In the genomic region with DNA sequence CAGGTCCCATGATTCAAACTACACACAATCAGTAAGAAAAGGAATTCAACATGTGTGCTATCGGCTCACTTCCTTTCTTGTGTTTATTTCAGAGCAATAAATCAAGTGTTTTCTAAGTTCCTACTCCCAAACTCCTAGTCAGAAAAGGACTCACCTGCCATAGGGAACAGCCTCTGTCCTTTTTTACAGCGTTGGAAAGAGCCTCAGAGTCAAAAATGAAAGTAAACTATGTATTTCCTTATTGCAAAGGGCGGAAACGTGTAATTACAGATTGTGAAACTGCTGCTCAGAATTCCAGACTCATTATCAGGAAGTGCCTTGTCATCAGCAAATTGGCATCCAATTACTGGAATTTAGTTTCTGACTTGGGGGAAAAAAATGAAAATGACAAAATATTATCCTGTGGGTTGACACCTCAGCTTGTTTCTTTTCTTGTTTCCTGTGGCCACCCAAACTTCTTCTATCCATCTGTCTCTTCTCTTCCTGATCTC, we compare ENCODE assay signal across 8 cellular contexts. TPM values are rescaled to one million over a fixed set of nuclear protein-coding genes. Genes with fewer than 3 reads are reported as not detected.
DNase-seq lines count a peak whose midpoint lies in the region; ATAC-seq and TF ChIP-seq lines count a peak whose summit lies in the region.

A gene (minus strand): TSS at position 210 of the 491 bp plus-strand sequence. CDS start 49 bp downstream, at position 161.

- H3K27me3 ChIP-seq in DOHH2 (ENCODE audit: control insufficient read depth, low read length), result no peaks in the 10 kb centered on the region
- H3K27me3 ChIP-seq in mesenchymal stem cell (ENCODE audit: control insufficient read depth in 1 of 2, insufficient read depth in 1 of 2, low read length in 2 of 2), result no peaks in the 10 kb centered on the region

- H3K9me3 ChIP-seq in DOHH2 (ENCODE audit: control insufficient read depth, insufficient read depth, low read length), result no peaks in the 10 kb centered on the region
- peaks cover 12% of the 10 kb centered on the region for H3K9me3 ChIP-seq in mesenchymal stem cell (ENCODE audit: control insufficient read depth, low read length)

- peak within 1 kb of the TSS; percentile 54 for H2AK5ac ChIP-seq in mesenchymal stem cell (ENCODE audit: low read length, severe bottlenecking)

- H3K4me2 ChIP-seq in DOHH2 (ENCODE audit: low read length) (peak within 1 kb of the TSS; percentile 61), mesenchymal stem cell (ENCODE audit: low read length, poor library complexity, severe bottlenecking) (peak within 1 kb of the TSS; percentile 3)

- peak within 1 kb of the TSS; percentile 96 for H3K9ac ChIP-seq in mesenchymal stem cell (ENCODE audit: low read length)

- no peak within 1 kb of the TSS for H2BK5ac ChIP-seq in mesenchymal stem cell (ENCODE audit: low read depth, low read length, poor library complexity, severe bottlenecking)

- H3K4me1 ChIP-seq in DOHH2 (ENCODE audit: control insufficient read depth, low read length), result no peaks in the 10 kb centered on the region
- H3K4me1 ChIP-seq in mesenchymal stem cell (ENCODE audit: control insufficient read depth, insufficient read depth, low read depth, low read length), result peaks cover 4% of the 10 kb centered on the region
- no peaks in the 10 kb centered on the region for H3K4me1 ChIP-seq in urinary bladder (ENCODE audit: insufficient read depth)

- peak within 1 kb of the TSS; percentile 94 to 99 for H3K18ac ChIP-seq in mesenchymal stem cell (ENCODE audit: low read depth in 1 of 2, low read length in 2 of 2)

- H3K9me2 ChIP-seq in DOHH2 (replicated peaks; ENCODE audit: control insufficient read depth, low read length), result no peaks in the 10 kb centered on the region

- H3K14ac ChIP-seq in mesenchymal stem cell (ENCODE audit: low read length in 2 of 2), result peak within 1 kb of the TSS; percentile 51 to 80

- H2BK12ac ChIP-seq in mesenchymal stem cell (ENCODE audit: low read length in 2 of 2), result peak within 1 kb of the TSS; percentile 97 to 100

- H2BK120ac ChIP-seq in mesenchymal stem cell (ENCODE audit: low read depth, low read length), result peak within 1 kb of the TSS; percentile 100

- peak within 1 kb of the TSS; percentile 91 for H2AFZ ChIP-seq in mesenchymal stem cell (ENCODE audit: low read depth, low read length)

- H3F3A ChIP-seq in DOHH2 (ENCODE audit: control insufficient read depth, insufficient read depth), result no peaks in the 10 kb centered on the region

- H3K79me1 ChIP-seq in mesenchymal stem cell (replicated peaks; ENCODE audit: low read length, poor library complexity, severe bottlenecking), result peaks cover 3% of the 10 kb centered on the region

- peak within 1 kb of the TSS; percentile 86 for H2BK15ac ChIP-seq in mesenchymal stem cell (ENCODE audit: low read depth, poor library complexity, severe bottlenecking)

- H3K4me3 ChIP-seq in DOHH2 (ENCODE audit: low read length) (peak within 1 kb of the TSS; percentile 60), mesenchymal stem cell (ENCODE audit: insufficient read depth in 1 of 2, low read depth in 1 of 2, low read length in 2 of 2) (peak within 1 kb of the TSS in 1 of 2 experiments; percentile 87), urinary bladder (ENCODE audit: low read depth, low read length) (peak within 1 kb of the TSS; percentile 51)

- ATAC-seq in GM19438 (IDR thresholded peaks at IDR 0.05; ENCODE audit: low read depth, unreplicated experiment) (peak; percentile 88), HG03521 (IDR thresholded peaks at IDR 0.05; ENCODE audit: unreplicated experiment) (peak; percentile 83)

- no peak for TF ChIP-seq CTCF in DOHH2 (IDR thresholded peaks at IDR 0.05; ENCODE audit: low read depth, low read length, poor library complexity, severe bottlenecking)

- DNase-seq in RPMI8226, result peak; percentile 57
- peak; percentile 91 for DNase-seq in dedifferentiated amniotic fluid mesenchymal stem cell (ENCODE audit: extremely low spot score)
- DNase-seq in mesenchymal stem cell, result peak; percentile 91
- no peak for DNase-seq in stimulated activated CD4-positive, alpha-beta T cell treated with anti-CD3 and anti-CD28 coated beads, Interleukin-4, amount 100 ng/mL, for 1 hour

- H4K91ac ChIP-seq in mesenchymal stem cell (ENCODE audit: low read length), result peak within 1 kb of the TSS; percentile 99

- WGBS in mesenchymal stem cell, result 5% methylated on average over 4 of the region's 4 CpGs
- 2% methylated on average over 4 of the region's 4 CpGs for WGBS in urinary bladder

- no peaks in the 10 kb centered on the region for H4K20me1 ChIP-seq in DOHH2 (ENCODE audit: control insufficient read depth, insufficient read depth, low read depth, low read length)

- H3K4ac ChIP-seq in mesenchymal stem cell (ENCODE audit: low read depth in 1 of 2, low read length in 2 of 2), result peak within 1 kb of the TSS; percentile 99

- H3K23ac ChIP-seq in mesenchymal stem cell (ENCODE audit: low read length in 2 of 2), result no peak within 1 kb of the TSS

- no peaks in the 10 kb centered on the region for H3K79me2 ChIP-seq in DOHH2 (ENCODE audit: control insufficient read depth, low read length)

- no peaks in the 10 kb centered on the region for H3K36me3 ChIP-seq in DOHH2 (ENCODE audit: control insufficient read depth, low read length)
- no peaks in the 10 kb centered on the region for H3K36me3 ChIP-seq in mesenchymal stem cell (ENCODE audit: control insufficient read depth in 1 of 2, insufficient read depth in 2 of 2, low read depth in 1 of 2, low read length in 2 of 2)
- no peaks in the 10 kb centered on the region for H3K36me3 ChIP-seq in urinary bladder (ENCODE audit: insufficient read depth)

- peak within 1 kb of the TSS; percentile 99 for H4K8ac ChIP-seq in mesenchymal stem cell (ENCODE audit: low read length)

- H3K27ac ChIP-seq in DOHH2 (ENCODE audit: low read depth, low read length), result no peak within 1 kb of the TSS
- no peak within 1 kb of the TSS for H3K27ac ChIP-seq in mesenchymal stem cell (ENCODE audit: low read length, poor library complexity, severe bottlenecking)
- peak within 1 kb of the TSS; percentile 80 for H3K27ac ChIP-seq in urinary bladder (ENCODE audit: low read depth)

RNA-seq across cellular contexts. Expression of the gene that starts here (rescaled TPM):
- polyA plus RNA-seq in mesenchymal stem cell (2013, experiment 1 of 2), result 386 TPM
- 390 TPM for polyA plus RNA-seq in mesenchymal stem cell (2013, experiment 2 of 2)
- total RNA-seq in urinary bladder, result 83.9 TPM
- polyA plus RNA-seq in urinary bladder, result 39.1 TPM
